8 cellular contexts compared by ENCODE assay signal in the genomic region with DNA sequence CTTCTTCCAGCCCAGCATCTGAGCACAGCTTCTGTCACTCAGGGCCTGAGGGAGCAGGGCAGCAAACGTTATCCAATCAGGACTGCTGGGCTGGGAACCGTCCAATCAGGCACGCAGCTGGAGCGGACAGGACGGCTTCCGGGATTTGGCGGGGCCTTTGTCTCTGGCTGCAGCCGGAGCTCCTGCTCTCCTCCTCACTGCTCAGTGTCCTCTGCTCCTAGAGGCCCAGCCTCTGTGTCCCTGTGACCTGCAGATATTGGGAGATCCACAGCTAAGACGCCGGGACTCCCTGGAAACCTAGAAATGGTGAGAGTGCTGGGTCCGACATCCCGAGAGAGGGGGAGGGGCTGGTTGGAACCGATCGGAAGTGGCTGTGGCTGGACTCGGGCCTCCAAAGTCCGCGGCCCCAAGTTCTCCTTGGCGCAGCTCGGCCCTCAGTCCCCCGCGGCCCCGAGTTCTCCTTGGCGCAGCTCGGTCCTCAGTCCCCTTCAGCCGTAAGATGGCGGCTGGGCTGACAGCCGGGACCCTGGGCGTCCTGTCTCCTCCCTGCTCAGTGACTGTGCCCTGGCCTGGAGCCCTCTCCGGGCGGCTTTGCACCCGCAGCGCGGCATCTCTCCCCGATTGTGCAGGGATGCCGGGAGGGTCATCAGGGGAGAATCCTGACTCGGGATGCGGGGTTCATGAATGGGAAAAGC. TPM values are rescaled to one million over a fixed set of nuclear protein-coding genes. Genes with fewer than 3 reads are reported as not detected.
A peak's percentile ranks its signal among the peaks of the same experiment; 100 is the strongest.
DNase-seq lines count a peak whose midpoint lies in the region; ATAC-seq and TF ChIP-seq lines count a peak whose summit lies in the region.

ZNF107 (plus strand) TSS at position 154 of the 695 bp plus-strand sequence; CDS start at position 304, 150 bp downstream.

- POLR2A ChIA-PET in Panc1 (lab: Charles Lee) = interaction anchor here (1.2 kb wide), 1 partner anchor 8 kb away, joined by 3 read pairs; no protein-coding TSS in a partner anchor

- DNase-seq in DMS53 (lab: John Stamatoyannopoulos, UW) (peak; percentile 99), KG1 (lab: John Stamatoyannopoulos, UW) (peak; percentile 85), Panc1 (ENCODE audit: low read depth, low spot score) (peak; percentile 90), esophagus muscularis mucosa (ENCODE audit: extremely low spot score) (peak; percentile 97)
- DNase-seq in activated T-cell treated with anti-CD3 and anti-CD28 coated beads, Interleukin-2, amount 50 U/mL, for 4 hours = peak; percentile 73
- peak; percentile 74 to 78 for DNase-seq in stimulated activated CD8-positive, alpha-beta memory T cell treated with anti-CD3 and anti-CD28 coated beads, Interleukin-7, amount 100 ng/mL, for 4 hours (ENCODE audit: low read depth in 2 of 2)

- no peak for TF ChIP-seq EP300 in esophagus muscularis mucosa (IDR thresholded peaks at IDR 0.05)

- peak within 1 kb of the TSS; percentile 97 for H3K4me3 Mint-ChIP-seq in activated T-cell treated with anti-CD3 and anti-CD28 coated beads, Interleukin-2, amount 50 U/mL, for 4 hours

- intact Hi-C loops in Panc1 (cut with micrococcal nuclease; ENCODE audit: unreplicated experiment) = no loop called here
- intact Hi-C loops in esophagus muscularis mucosa (cut with DNase I) = loop anchor here (5.0 to 10.0 kb wide), 2 partner anchors 104 to 219 kb away; partner anchors contain the start of gene ZNF680

- H3K9me3 Mint-ChIP-seq in activated T-cell treated with anti-CD3 and anti-CD28 coated beads, Interleukin-2, amount 50 U/mL, for 4 hours = peaks cover 6% of the 10 kb centered on the region

- H3K27ac ChIP-seq in Panc1 (ENCODE audit: low read length) = peak within 1 kb of the TSS; percentile 90
- H3K27ac ChIP-seq in esophagus muscularis mucosa (replicated peaks in 1 of 4) = peak within 1 kb of the TSS; percentile 71 to 81 (median 76)
- peak within 1 kb of the TSS; percentile 8 for H3K27ac ChIP-seq in muscle layer of duodenum (ENCODE audit: low read length)

- H3K9me3 ChIP-seq in Panc1 (ENCODE audit: control insufficient read depth, insufficient read depth, low read depth, low read length) = no peaks in the 10 kb centered on the region
- no peaks in the 10 kb centered on the region for H3K9me3 ChIP-seq in esophagus muscularis mucosa
- no peaks in the 10 kb centered on the region for H3K9me3 ChIP-seq in muscle layer of duodenum (ENCODE audit: control insufficient read depth in 1 of 2, low read length in 2 of 2)

- WGBS in esophagus muscularis mucosa = 2% methylated on average over 8 of the region's 37 CpGs

- peak; percentile 99 for ATAC-seq in GM21723 (IDR thresholded peaks at IDR 0.05; ENCODE audit: unreplicated experiment)
- peak; percentile 99 for ATAC-seq in Panc1
- peak; percentile 99 for ATAC-seq in activated T-cell treated with anti-CD3 and anti-CD28 coated beads, Interleukin-2, amount 50 U/mL, for 4 hours

- no TSS peak for BruUV-seq in Panc1 (replicated peaks; lab: Mats Ljungman, UMichigan)

- H3K27me3 ChIP-seq in Panc1 (ENCODE audit: control insufficient read depth, insufficient read depth, low read length) (no peaks in the 10 kb centered on the region), esophagus muscularis mucosa (no peaks in the 10 kb centered on the region), muscle layer of duodenum (ENCODE audit: low read depth, low read length) (no peaks in the 10 kb centered on the region)

- H3K4me1 ChIP-seq in Panc1 (ENCODE audit: control insufficient read depth, insufficient read depth, low read length) (peaks cover 9% of the 10 kb centered on the region; the same call in 1 of the 2 replicates), esophagus muscularis mucosa (peaks cover 8 to 23% (median 21%) of the 10 kb centered on the region in 4 donors), muscle layer of duodenum (ENCODE audit: control insufficient read depth in 1 of 2, insufficient read depth in 2 of 2, low read length in 2 of 2) (peaks cover 4 to 16% of the 10 kb centered on the region in 2 donors)

- in situ Hi-C loops in Panc1 (cut with HindIII; ENCODE audit: low pct_unique_long_range_greater_than_20kb, low sequenced_read_pairs) = no loop called here

- peaks cover 52% of the 10 kb centered on the region for H3K4me1 Mint-ChIP-seq in activated T-cell treated with anti-CD3 and anti-CD28 coated beads, Interleukin-2, amount 50 U/mL, for 4 hours (ENCODE audit: low read depth)

- H3K36me3 ChIP-seq in Panc1 (ENCODE audit: control insufficient read depth, insufficient read depth, low read length) = peaks cover 8% of the 10 kb centered on the region
- peaks cover 0 to 14% (median 6%) of the 10 kb centered on the region in 4 donors for H3K36me3 ChIP-seq in esophagus muscularis mucosa
- H3K36me3 ChIP-seq in muscle layer of duodenum (ENCODE audit: control insufficient read depth in 1 of 2, insufficient read depth in 2 of 2, low read length in 2 of 2) = peaks cover 0 to 1% of the 10 kb centered on the region in 2 donors

- no peaks in the 10 kb centered on the region for H3K27me3 Mint-ChIP-seq in activated T-cell treated with anti-CD3 and anti-CD28 coated beads, Interleukin-2, amount 50 U/mL, for 4 hours (ENCODE audit: low read depth)

- TF ChIP-seq CTCF in Panc1 (IDR thresholded peaks at IDR 0.05) (no peak), esophagus muscularis mucosa (IDR thresholded peaks at IDR 0.05) (no peak)

- no peak for TF ChIP-seq POLR2A in esophagus muscularis mucosa (IDR thresholded peaks at IDR 0.05; ENCODE audit: low read depth)

- H3K36me3 Mint-ChIP-seq in activated T-cell treated with anti-CD3 and anti-CD28 coated beads, Interleukin-2, amount 50 U/mL, for 4 hours (ENCODE audit: insufficient read depth) = peaks cover 19% of the 10 kb centered on the region

- H3K4me3 ChIP-seq in Panc1 (ENCODE audit: low read depth in 2 of 2, low read length in 2 of 2) (peak within 1 kb of the TSS; percentile 94 to 98), esophagus muscularis mucosa (peak within 1 kb of the TSS; percentile 68 to 91 (median 76)), muscle layer of duodenum (ENCODE audit: low read depth in 1 of 2, low read length in 2 of 2) (peak within 1 kb of the TSS; percentile 70 to 96)

- CTCF ChIA-PET in Panc1 (lab: Charles Lee) = interaction anchor here (0.6 kb wide), 2 partner anchors 21 to 86 kb away, joined by 3 to 4 read pairs; no protein-coding TSS in a partner anchor

RNA-seq across cellular contexts. Expression of gene ZNF107, which starts in this region (rescaled TPM):
- total RNA-seq in Panc1 (2021; ENCODE audit: unreplicated experiment) = 11.1 TPM
- polyA plus RNA-seq in Panc1 (2012; ENCODE audit: insufficient read length) = 3.5 TPM
- total RNA-seq in activated T-cell treated with anti-CD3 and anti-CD28 coated beads, Interleukin-2, amount 50 U/mL, for 4 hours = 10 to 100 TPM; 10.2 to 12.9 (median 10.5) TPM
- 1 to 10 TPM; 1.8 to 3.3 (median 2.4) TPM for total RNA-seq in esophagus muscularis mucosa

Comparison
In these comparisons a context has a peak if more than half of its experiments do, and no peak if none do; other contexts are left out.
1. Peak in every context shown above with its lines: DNase-seq, ATAC-seq, H3K4me3 ChIP-seq and H3K27ac ChIP-seq.
2. H3K27ac ChIP-seq: peak in every context shown above with its lines; median percentile 90 in Panc1; 76 in esophagus muscularis mucosa; 8 in muscle layer of duodenum.